In the genomic region with DNA sequence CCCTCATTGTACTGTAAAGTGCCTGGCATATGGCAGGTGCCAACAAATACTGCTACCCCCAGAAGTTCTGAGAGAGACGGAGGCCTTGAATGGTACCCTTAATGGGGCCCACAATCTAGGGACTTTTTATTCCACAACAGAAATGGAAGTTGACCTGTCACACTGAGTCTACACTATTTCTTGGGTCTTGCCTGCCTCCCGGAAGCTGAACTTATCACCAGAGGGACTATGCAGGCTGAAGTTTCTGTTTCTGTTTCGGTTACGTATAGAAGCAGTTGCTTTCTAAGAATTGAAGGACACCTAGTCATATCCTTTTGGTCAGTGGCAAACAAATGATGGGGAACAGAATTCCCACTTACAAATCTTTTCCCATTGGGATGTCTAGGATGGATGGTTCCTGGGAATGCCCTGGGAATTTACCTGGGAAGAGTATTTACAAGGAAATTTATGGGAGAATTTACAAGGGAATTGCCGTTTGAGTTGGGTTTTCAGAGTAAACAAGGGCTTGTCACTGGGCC, we compare ENCODE assay signal across 8 cellular contexts.
A peak's percentile ranks its signal among the peaks of the same experiment; 100 is the strongest.
DNase-seq lines count a peak whose midpoint lies in the region; ATAC-seq and TF ChIP-seq lines count a peak whose summit lies in the region.

No MANE protein-coding gene starts in this region.

- H3K4me1 Mint-ChIP-seq in immature natural killer cell = peaks cover 21 to 22% of the 10 kb centered on the region in 2 donors

- no TSS peak for BruUV-seq in PC-3 (replicated peaks; lab: Mats Ljungman, UMichigan)

- H3K27me3 ChIP-seq in PC-3 (ENCODE audit: low read length) = no peaks in the 10 kb centered on the region
- no peaks in the 10 kb centered on the region for H3K27me3 ChIP-seq in thyroid gland
- H3K27me3 ChIP-seq in brain microvascular endothelial cell (replicated peaks) = no peaks in the 10 kb centered on the region

- no peak overlapping the region for H3K4me3 ChIP-seq in PC-3 (ENCODE audit: low read length)
- H3K4me3 ChIP-seq in thyroid gland (replicated peaks in 1 of 3) = no peak overlapping the region
- no peak overlapping the region for H3K4me3 ChIP-seq in brain microvascular endothelial cell (ENCODE audit: low read depth, low read length)

- H4K20me1 ChIP-seq in PC-3 (ENCODE audit: low read length) = no peaks in the 10 kb centered on the region

- in situ Hi-C loops in brain microvascular endothelial cell (cut with HindIII; ENCODE audit: low pct_ligation_motif_present, low sequenced_read_pairs) = no loop called here

- H3K9ac ChIP-seq in PC-3 (ENCODE audit: low read length) = no peak overlapping the region; the same call in 1 of the 2 replicates

- H3K9me3 ChIP-seq in PC-3 (ENCODE audit: low read length) = no peaks in the 10 kb centered on the region
- no peaks in the 10 kb centered on the region for H3K9me3 ChIP-seq in thyroid gland

- no peaks in the 10 kb centered on the region for H3K9me3 Mint-ChIP-seq in immature natural killer cell

- no peaks in the 10 kb centered on the region for H3K27me3 Mint-ChIP-seq in immature natural killer cell (ENCODE audit: low read depth in 3 of 3)

- H3K36me3 ChIP-seq in PC-3 (ENCODE audit: low read depth, low read length) (no peaks in the 10 kb centered on the region), thyroid gland (no peaks in the 10 kb centered on the region), brain microvascular endothelial cell (replicated peaks) (no peaks in the 10 kb centered on the region)

- H3K27ac Mint-ChIP-seq in immature natural killer cell = peak overlapping the region; percentile 90 to 99 (median 96)

- intact Hi-C loops in PC-3 (cut with micrococcal nuclease) = no loop called here
- intact Hi-C loops in thyroid gland (cut with DNase I) = no loop called here
- intact Hi-C loops in posterior cingulate gyrus (cut with DNase I) = no loop called here

- POLR2A ChIA-PET in PC-3 (lab: Charles Lee; ENCODE audit: unreplicated experiment) = interaction anchor here (1.6 kb wide), 1 partner anchor 130 kb away, joined by 7 read pairs; the partner anchor contains the start of gene RHOB

- H3K36me3 Mint-ChIP-seq in immature natural killer cell = peaks cover 0 to 3% (median 3%) of the 10 kb centered on the region in 3 donors

- H3K4me1 ChIP-seq in PC-3 (ENCODE audit: insufficient read depth, low read length) (peaks cover 48% of the 10 kb centered on the region), thyroid gland (peaks cover 24 to 60% of the 10 kb centered on the region in 2 donors)

- DNase-seq in PC-3 (peak; percentile 17), immature natural killer cell (peak; percentile 68 to 74 (median 73)), thyroid gland (no peak), posterior cingulate gyrus (no peak), brain microvascular endothelial cell (no peak), D341Med (ENCODE audit: low spot score) (no peak)

- H3K79me2 ChIP-seq in PC-3 (ENCODE audit: low read length) = no peaks in the 10 kb centered on the region

- peak; percentile 76 for ATAC-seq in GM18520 (IDR thresholded peaks at IDR 0.05; ENCODE audit: unreplicated experiment)
- peak; percentile 86 for ATAC-seq in HG02623 (IDR thresholded peaks at IDR 0.05; ENCODE audit: unreplicated experiment)
- ATAC-seq in PC-3 = no peak

- peak overlapping the region; percentile 76 to 89 (median 84) for H3K4me3 Mint-ChIP-seq in immature natural killer cell

- WGBS in thyroid gland, 2 donors = 83 to 85% methylated on average over 5 of the region's 5 CpGs

- no peak overlapping the region for H2AFZ ChIP-seq in PC-3 (ENCODE audit: low read length)

- TF ChIP-seq CTCF in PC-3 (conservative IDR thresholded peaks at IDR 0.05; ENCODE audit: low read depth, low read length) (no peak), thyroid gland (IDR thresholded peaks at IDR 0.05) (no peak), brain microvascular endothelial cell (IDR thresholded peaks at IDR 0.05; ENCODE audit: low read depth, low read length, missing control alignments) (no peak)

- no peak for TF ChIP-seq POLR2A in thyroid gland (IDR thresholded peaks at IDR 0.05)

- H3K27ac ChIP-seq in PC-3 (ENCODE audit: low read length) (peak overlapping the region; percentile 87; the same call in 1 of the 2 replicates), thyroid gland (no peak overlapping the region), brain microvascular endothelial cell (no peak overlapping the region)

- H3F3A ChIP-seq in PC-3 (ENCODE audit: low read length, unreplicated experiment) = peaks cover 3% of the 10 kb centered on the region

- CTCF ChIA-PET in PC-3 (lab: Charles Lee) = no interaction called here

- no peaks in the 10 kb centered on the region for H3K9me2 ChIP-seq in PC-3 (replicated peaks; ENCODE audit: low read length)

- H3K4me2 ChIP-seq in PC-3 (ENCODE audit: low read length) = peak overlapping the region; percentile 73; the same call in 1 of the 2 replicates

Comparison
In these comparisons a context has a peak if more than half of its experiments do, and no peak if none do; other contexts are left out.
1. DNase-seq: peak in PC-3 (single experiment) and immature natural killer cell (3 of 3); none in thyroid gland (0 of 2), posterior cingulate gyrus (0 of 10), brain microvascular endothelial cell (single experiment) and D341Med (single experiment).